ENCODE assay signal across 1 cellular context in the genomic region with DNA sequence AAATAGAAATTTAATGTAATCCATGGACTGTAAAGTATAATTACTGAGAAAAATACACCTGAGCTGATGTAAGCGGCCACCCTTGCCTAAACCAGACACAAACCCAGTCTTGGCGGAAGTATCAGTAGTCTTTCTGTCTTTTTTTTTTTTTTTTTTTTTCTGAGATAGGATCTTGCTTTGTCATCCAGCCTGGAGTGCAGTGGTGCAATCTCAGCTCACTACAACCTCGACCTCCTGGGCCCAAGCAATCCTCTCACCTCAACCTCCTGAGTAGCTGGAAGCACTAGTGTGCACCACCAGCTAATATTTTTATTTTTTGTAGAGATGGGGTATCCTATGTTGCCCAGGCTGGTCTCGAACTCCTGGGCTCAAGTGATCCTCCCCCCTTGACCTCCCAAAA.
TF ChIP-seq lines count a peak whose summit lies in the region.

No MANE protein-coding gene starts in this region.

TF ChIP-seq in SK-N-SH, 30 proteins besides CTCF, POLR2A, EP300 and RAD21:
- no peak for TF ChIP-seq CHD2 (IDR thresholded peaks at IDR 0.05; ENCODE audit: low read length, partially characterized antibody)
- no peak for TF ChIP-seq EZH2phosphoT487 (IDR thresholded peaks at IDR 0.05; ENCODE audit: borderline replicate concordance, low read depth)
- TF ChIP-seq, protein P1, sequence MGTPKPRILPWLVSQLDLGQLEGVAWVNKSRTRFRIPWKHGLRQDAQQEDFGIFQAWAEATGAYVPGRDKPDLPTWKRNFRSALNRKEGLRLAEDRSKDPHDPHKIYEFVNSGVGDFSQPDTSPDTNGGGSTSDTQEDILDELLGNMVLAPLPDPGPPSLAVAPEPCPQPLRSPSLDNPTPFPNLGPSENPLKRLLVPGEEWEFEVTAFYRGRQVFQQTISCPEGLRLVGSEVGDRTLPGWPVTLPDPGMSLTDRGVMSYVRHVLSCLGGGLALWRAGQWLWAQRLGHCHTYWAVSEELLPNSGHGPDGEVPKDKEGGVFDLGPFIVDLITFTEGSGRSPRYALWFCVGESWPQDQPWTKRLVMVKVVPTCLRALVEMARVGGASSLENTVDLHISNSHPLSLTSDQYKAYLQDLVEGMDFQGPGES (IDR thresholded peaks at IDR 0.05; ENCODE audit: low read depth, low read length) = no peak
- TF ChIP-seq, protein P2, sequence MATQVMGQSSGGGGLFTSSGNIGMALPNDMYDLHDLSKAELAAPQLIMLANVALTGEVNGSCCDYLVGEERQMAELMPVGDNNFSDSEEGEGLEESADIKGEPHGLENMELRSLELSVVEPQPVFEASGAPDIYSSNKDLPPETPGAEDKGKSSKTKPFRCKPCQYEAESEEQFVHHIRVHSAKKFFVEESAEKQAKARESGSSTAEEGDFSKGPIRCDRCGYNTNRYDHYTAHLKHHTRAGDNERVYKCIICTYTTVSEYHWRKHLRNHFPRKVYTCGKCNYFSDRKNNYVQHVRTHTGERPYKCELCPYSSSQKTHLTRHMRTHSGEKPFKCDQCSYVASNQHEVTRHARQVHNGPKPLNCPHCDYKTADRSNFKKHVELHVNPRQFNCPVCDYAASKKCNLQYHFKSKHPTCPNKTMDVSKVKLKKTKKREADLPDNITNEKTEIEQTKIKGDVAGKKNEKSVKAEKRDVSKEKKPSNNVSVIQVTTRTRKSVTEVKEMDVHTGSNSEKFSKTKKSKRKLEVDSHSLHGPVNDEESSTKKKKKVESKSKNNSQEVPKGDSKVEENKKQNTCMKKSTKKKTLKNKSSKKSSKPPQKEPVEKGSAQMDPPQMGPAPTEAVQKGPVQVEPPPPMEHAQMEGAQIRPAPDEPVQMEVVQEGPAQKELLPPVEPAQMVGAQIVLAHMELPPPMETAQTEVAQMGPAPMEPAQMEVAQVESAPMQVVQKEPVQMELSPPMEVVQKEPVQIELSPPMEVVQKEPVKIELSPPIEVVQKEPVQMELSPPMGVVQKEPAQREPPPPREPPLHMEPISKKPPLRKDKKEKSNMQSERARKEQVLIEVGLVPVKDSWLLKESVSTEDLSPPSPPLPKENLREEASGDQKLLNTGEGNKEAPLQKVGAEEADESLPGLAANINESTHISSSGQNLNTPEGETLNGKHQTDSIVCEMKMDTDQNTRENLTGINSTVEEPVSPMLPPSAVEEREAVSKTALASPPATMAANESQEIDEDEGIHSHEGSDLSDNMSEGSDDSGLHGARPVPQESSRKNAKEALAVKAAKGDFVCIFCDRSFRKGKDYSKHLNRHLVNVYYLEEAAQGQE (IDR thresholded peaks at IDR 0.05; ENCODE audit: low read depth, low read length) = no peak
- TF ChIP-seq GABPA (IDR thresholded peaks at IDR 0.05; ENCODE audit: low read depth) = no peak
- TF ChIP-seq, protein P3, sequence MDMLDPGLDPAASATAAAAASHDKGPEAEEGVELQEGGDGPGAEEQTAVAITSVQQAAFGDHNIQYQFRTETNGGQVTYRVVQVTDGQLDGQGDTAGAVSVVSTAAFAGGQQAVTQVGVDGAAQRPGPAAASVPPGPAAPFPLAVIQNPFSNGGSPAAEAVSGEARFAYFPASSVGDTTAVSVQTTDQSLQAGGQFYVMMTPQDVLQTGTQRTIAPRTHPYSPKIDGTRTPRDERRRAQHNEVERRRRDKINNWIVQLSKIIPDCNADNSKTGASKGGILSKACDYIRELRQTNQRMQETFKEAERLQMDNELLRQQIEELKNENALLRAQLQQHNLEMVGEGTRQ (IDR thresholded peaks at IDR 0.05; ENCODE audit: borderline replicate concordance, low read depth, low read length) = no peak
- TF ChIP-seq, protein P4, sequence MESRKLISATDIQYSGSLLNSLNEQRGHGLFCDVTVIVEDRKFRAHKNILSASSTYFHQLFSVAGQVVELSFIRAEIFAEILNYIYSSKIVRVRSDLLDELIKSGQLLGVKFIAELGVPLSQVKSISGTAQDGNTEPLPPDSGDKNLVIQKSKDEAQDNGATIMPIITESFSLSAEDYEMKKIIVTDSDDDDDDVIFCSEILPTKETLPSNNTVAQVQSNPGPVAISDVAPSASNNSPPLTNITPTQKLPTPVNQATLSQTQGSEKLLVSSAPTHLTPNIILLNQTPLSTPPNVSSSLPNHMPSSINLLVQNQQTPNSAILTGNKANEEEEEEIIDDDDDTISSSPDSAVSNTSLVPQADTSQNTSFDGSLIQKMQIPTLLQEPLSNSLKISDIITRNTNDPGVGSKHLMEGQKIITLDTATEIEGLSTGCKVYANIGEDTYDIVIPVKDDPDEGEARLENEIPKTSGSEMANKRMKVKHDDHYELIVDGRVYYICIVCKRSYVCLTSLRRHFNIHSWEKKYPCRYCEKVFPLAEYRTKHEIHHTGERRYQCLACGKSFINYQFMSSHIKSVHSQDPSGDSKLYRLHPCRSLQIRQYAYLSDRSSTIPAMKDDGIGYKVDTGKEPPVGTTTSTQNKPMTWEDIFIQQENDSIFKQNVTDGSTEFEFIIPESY (IDR thresholded peaks at IDR 0.05; ENCODE audit: borderline replicate concordance, low read depth) = no peak
- no peak for TF ChIP-seq JUND (IDR thresholded peaks at IDR 0.05)
- TF ChIP-seq MEF2A (IDR thresholded peaks at IDR 0.05; ENCODE audit: borderline replicate concordance, low read depth) = no peak
- no peak for TF ChIP-seq GATA2 (CRISPR knock-in tag; IDR thresholded peaks at IDR 0.05)
